18 cellular contexts compared by ENCODE assay signal in genomic region chr1:225413708-225414375, GRCh38. TPM values are rescaled to one million over a fixed set of nuclear protein-coding genes. Genes with fewer than 3 reads are reported as not detected.
DNase-seq lines count a peak whose midpoint lies in the region; ATAC-seq and TF ChIP-seq lines count a peak whose summit lies in the region.
"Had no signal": no experiment of that assay in that cellular context is flagged by ENCODE, and none has a peak within 500 bp of the region (broad histone marks: within the 10 kb centered on the region; RNA-seq: fewer than 3 reads in every experiment).

No MANE protein-coding gene starts in this region.

- peaks cover 21% of the 10 kb centered on the region for H3K36me3 Mint-ChIP-seq in HFFc6 (ENCODE audit: low read depth)
- H3K36me3 Mint-ChIP-seq in dendritic cell treated with granulocyte-macrophage colony-stimulating factor and Interleukin-4, amounts not matched to agents 40 ng/mL and 50 ng/mL, for 4 days (ENCODE audit: low read depth), result peaks cover 88% of the 10 kb centered on the region
- peaks cover 31 to 40% of the 10 kb centered on the region in 2 donors for H3K36me3 Mint-ChIP-seq in naive B cell

- DNase-seq in BE2C (no peak), HFFc6 (no peak), naive B cell (peak; percentile 33), transverse colon (no peak), SHP77 treated with DMSO at 0.1 percent for 48 hours (lab: John Stamatoyannopoulos, UW) (no peak), Right ventricle myocardium inferior (ENCODE audit: missing footprints) (no peak)
- no peak for DNase-seq in activated CD4-positive, alpha-beta T cell treated with anti-CD3 and anti-CD28 coated beads for 4 hours
- DNase-seq: activated CD4-positive, alpha-beta T cell treated with anti-CD3 and anti-CD28 coated beads for 1 hour; activated gamma-delta T cell; anterior cingulate cortex; DMS 273 treated with DMSO at 0.1 percent for 48 hours; heart left ventricle; KBM-7; nucleus accumbens; stimulated activated CD4-positive, alpha-beta T cell treated with anti-CD3 and anti-CD28 coated beads, Interleukin-1b, Interleukin-23, amount 100 ng/mL, for 48 hours had no signal

- peaks cover 9% of the 10 kb centered on the region; the same call in 1 of the 2 replicates for H3K4me1 ChIP-seq in BE2C
- peaks cover 0 to 24% (median 18%) of the 10 kb centered on the region in 4 donors for H3K4me1 ChIP-seq in transverse colon
- H3K4me1 ChIP-seq: heart left ventricle, SJSA1 had no signal

- H3K9me3 Mint-ChIP-seq in HFFc6 (no peaks in the 10 kb centered on the region), naive B cell (no peaks in the 10 kb centered on the region)
- no peaks in the 10 kb centered on the region for H3K9me3 Mint-ChIP-seq in dendritic cell treated with granulocyte-macrophage colony-stimulating factor and Interleukin-4, amounts not matched to agents 40 ng/mL and 50 ng/mL, for 4 days
- H3K9me3 Mint-ChIP-seq: T-helper 2 cell treated with Interferon-gamma antibody and Interleukin-4, amounts not matched to agents 5 μg/mL and 100 μg/mL, for 36 hours had no signal

- peak overlapping the region in 1 of 4 donors; percentile 12 for H3K27ac ChIP-seq in transverse colon
- H3K27ac ChIP-seq: heart left ventricle, SJSA1 had no signal

- 80 to 83% methylated on average over 4 to 5 of the region's 5 CpGs for WGBS in transverse colon (ENCODE audit: low coverage in 1 of 2), 2 donors

- no peak overlapping the region for H3K4me3 ChIP-seq in BE2C (ENCODE audit: low read depth, low read length)
- no peak overlapping the region for H3K4me3 ChIP-seq in transverse colon
- H3K4me3 ChIP-seq: heart left ventricle, SJSA1 had no signal

- intact Hi-C loops in dendritic cell treated with granulocyte-macrophage colony-stimulating factor and Interleukin-4, amounts not matched to agents 40 ng/mL and 50 ng/mL, for 4 days (cut with micrococcal nuclease), result no loop called here
- intact Hi-C loops in transverse colon (cut with DNase I; ENCODE audit: low total_unique reads), result no loop called here
- intact Hi-C loops in Right ventricle myocardium inferior (cut with DNase I), result no loop called here

- TF ChIP-seq POLR2A in transverse colon (IDR thresholded peaks at IDR 0.05), result no peak

- in situ Hi-C loops in transverse colon (cut with MboI; ENCODE audit: low pct_ligation_motif_present in 1 of 4, low pct_unique_long_range_greater_than_20kb in 1 of 4, low sequenced_read_pairs in 3 of 4), result no loop called here

- peak; percentile 14; the same call in 1 of the 2 replicates for TF ChIP-seq CTCF in BE2C (IDR thresholded peaks at IDR 0.05; ENCODE audit: low read depth, low read length)
- peak; percentile 24 for TF ChIP-seq CTCF in HFFc6 (IDR thresholded peaks at IDR 0.05)
- no peak for TF ChIP-seq CTCF in transverse colon (IDR thresholded peaks at IDR 0.05)

- H3K4me3 Mint-ChIP-seq in HFFc6 (no peak overlapping the region), naive B cell (no peak overlapping the region)
- H3K4me3 Mint-ChIP-seq in dendritic cell treated with granulocyte-macrophage colony-stimulating factor and Interleukin-4, amounts not matched to agents 40 ng/mL and 50 ng/mL, for 4 days, result no peak overlapping the region
- H3K4me3 Mint-ChIP-seq: T-helper 2 cell treated with Interferon-gamma antibody and Interleukin-4, amounts not matched to agents 5 μg/mL and 100 μg/mL, for 36 hours had no signal

- H3K27me3 Mint-ChIP-seq in HFFc6 (ENCODE audit: insufficient read depth) (peaks cover 2% of the 10 kb centered on the region; the same call in 1 of the 2 replicates), naive B cell (no peaks in the 10 kb centered on the region)
- H3K27me3 Mint-ChIP-seq in dendritic cell treated with granulocyte-macrophage colony-stimulating factor and Interleukin-4, amounts not matched to agents 40 ng/mL and 50 ng/mL, for 4 days, result no peaks in the 10 kb centered on the region

- H3K36me3 ChIP-seq in BE2C (peaks cover 98% of the 10 kb centered on the region), transverse colon (peaks cover 0 to 66% (median 30%) of the 10 kb centered on the region in 4 donors)

- H3K27ac Mint-ChIP-seq in HFFc6 (no peak overlapping the region), naive B cell (peak overlapping the region in 5 of 6 donors; percentile 37 to 89 (median 76))
- peak overlapping the region; percentile 9 for H3K27ac Mint-ChIP-seq in dendritic cell treated with granulocyte-macrophage colony-stimulating factor and Interleukin-4, amounts not matched to agents 40 ng/mL and 50 ng/mL, for 4 days

- ATAC-seq in naive B cell (ENCODE audit: low read depth in 2 of 2) (peak; percentile 75 to 87), Right ventricle myocardium inferior (no peak)
- ATAC-seq: heart left ventricle had no signal

- H3K4me1 Mint-ChIP-seq in HFFc6 (ENCODE audit: low read depth) (no peaks in the 10 kb centered on the region), naive B cell (peaks cover 14 to 29% (median 21%) of the 10 kb centered on the region in 3 donors)
- peaks cover 20% of the 10 kb centered on the region for H3K4me1 Mint-ChIP-seq in dendritic cell treated with granulocyte-macrophage colony-stimulating factor and Interleukin-4, amounts not matched to agents 40 ng/mL and 50 ng/mL, for 4 days (ENCODE audit: low read depth)

- no peaks in the 10 kb centered on the region for H3K9me3 ChIP-seq in BE2C
- no peaks in the 10 kb centered on the region for H3K9me3 ChIP-seq in transverse colon
- H3K9me3 ChIP-seq: heart left ventricle, SJSA1 had no signal

- H3K27me3 ChIP-seq in BE2C (no peaks in the 10 kb centered on the region), transverse colon (no peaks in the 10 kb centered on the region)
- H3K27me3 ChIP-seq: heart left ventricle, SJSA1 had no signal

- TF ChIP-seq EP300 in transverse colon (IDR thresholded peaks at IDR 0.05; ENCODE audit: low read depth), result no peak

RNA-seq across cellular contexts. Expression of gene LBR, which starts 14.0 kb away (rescaled TPM):
- 34.2 TPM for polyA plus RNA-seq in BE2C (2012; ENCODE audit: insufficient read depth, insufficient read length, low read depth)
- total RNA-seq in HFFc6 (2021; fragmentation: NEBNext Ultra II Directional; extraction: Animal tissue kit (Norgen Biotek cat#: 25700)), result 10 to 100 TPM; 20.7 to 42.7 (median 36.3) TPM
- polyA plus RNA-seq in naive B cell (ENCODE audit: low read depth in 6 of 6), result 100 to 1,000 TPM; 112 to 165 (median 146) TPM
- total RNA-seq in transverse colon (10 to 100 TPM; 48.6 to 97.9 (median 75.1) TPM), Right ventricle myocardium inferior (19.0 TPM)

Comparison
In these comparisons a context has a peak if more than half of its experiments do, and no peak if none do; other contexts are left out.
1. CTCF ChIP-seq: peak in BE2C (single experiment) and HFFc6 (single experiment); none in transverse colon (0 of 5).